22 cellular contexts compared by ENCODE assay signal in genomic region chr16:2432286-2432685, GRCh38. TPM values are rescaled to one million over a fixed set of nuclear protein-coding genes. Genes with fewer than 3 reads are reported as not detected.
DNase-seq lines count a peak whose midpoint lies in the region; ATAC-seq and TF ChIP-seq lines count a peak whose summit lies in the region.
"Had no signal": no experiment of that assay in that cellular context is flagged by ENCODE, and none has a peak within 500 bp of the region (broad histone marks: within the 10 kb centered on the region; RNA-seq: fewer than 3 reads in every experiment).

No MANE protein-coding gene starts in this region.

- H3K9me3 ChIP-seq in OCI-LY7 (ENCODE audit: low read length) (no peaks in the 10 kb centered on the region), MG63 (no peaks in the 10 kb centered on the region)
- H3K9me3 ChIP-seq: BE2C, upper lobe of left lung had no signal

- BruUV-seq in Calu3 (replicated peaks; lab: Mats Ljungman, UMichigan) (TSS peak; percentile 5), OCI-LY7 (replicated peaks; lab: Mats Ljungman, UMichigan) (TSS peak; percentile 39)

- peaks cover 36% of the 10 kb centered on the region for H3K79me2 ChIP-seq in OCI-LY7 (ENCODE audit: insufficient read depth, low read depth, low read length)

- no peaks in the 10 kb centered on the region for H3K9me3 Mint-ChIP-seq in Calu3 (ENCODE audit: low read depth, unreplicated experiment)
- no peaks in the 10 kb centered on the region for H3K9me3 Mint-ChIP-seq in activated T-cell treated with anti-CD3 and anti-CD28 coated beads, Interleukin-2, amount 50 U/mL, for 4 hours
- H3K9me3 Mint-ChIP-seq: memory B cell had no signal

- peaks cover 28% of the 10 kb centered on the region for H3K4me1 Mint-ChIP-seq in Calu3 (ENCODE audit: low read depth, unreplicated experiment)
- H3K4me1 Mint-ChIP-seq in activated T-cell treated with anti-CD3 and anti-CD28 coated beads, Interleukin-2, amount 50 U/mL, for 4 hours (ENCODE audit: low read depth): peaks cover 15% of the 10 kb centered on the region

- peaks cover 65% of the 10 kb centered on the region for H3K36me3 ChIP-seq in OCI-LY7 (ENCODE audit: insufficient read depth, low read length)
- peaks cover 63% of the 10 kb centered on the region for H3K36me3 ChIP-seq in MG63

- intact Hi-C loops in Calu3 (cut with micrococcal nuclease; ENCODE audit: unreplicated experiment): loop anchor here (10.0 kb wide), 1 partner anchor 73 kb away; no protein-coding TSS in a partner anchor
- intact Hi-C loops in OCI-LY7 (cut with micrococcal nuclease; ENCODE audit: unreplicated experiment): loop anchor here (5.0 kb wide), 1 partner anchor 35 kb away; no protein-coding TSS in a partner anchor

- H3K4me2 ChIP-seq in OCI-LY7 (ENCODE audit: low read length): no peak overlapping the region

- peaks cover 70% of the 10 kb centered on the region for H3K36me3 Mint-ChIP-seq in Calu3 (ENCODE audit: insufficient read depth, unreplicated experiment)
- peaks cover 6% of the 10 kb centered on the region for H3K36me3 Mint-ChIP-seq in activated T-cell treated with anti-CD3 and anti-CD28 coated beads, Interleukin-2, amount 50 U/mL, for 4 hours (ENCODE audit: insufficient read depth)

- H3K27ac Mint-ChIP-seq in Calu3 (ENCODE audit: unreplicated experiment): no peak overlapping the region
- H3K27ac Mint-ChIP-seq: memory B cell, progenitor cell of endocrine pancreas had no signal

- H3K4me1 ChIP-seq in OCI-LY7 (ENCODE audit: insufficient read depth, low read length, poor library complexity, severe bottlenecking) (peaks cover 26% of the 10 kb centered on the region), foreskin keratinocyte (peaks cover 6% of the 10 kb centered on the region)

- H3K27me3 ChIP-seq in foreskin keratinocyte (no peaks in the 10 kb centered on the region), MG63 (no peaks in the 10 kb centered on the region)
- H3K27me3 ChIP-seq: BE2C, cardiac muscle cell, dorsolateral prefrontal cortex, upper lobe of left lung had no signal

- peaks cover 17% of the 10 kb centered on the region for H4K20me1 ChIP-seq in OCI-LY7 (ENCODE audit: insufficient read depth, low read length)

- H2AFZ ChIP-seq in OCI-LY7 (ENCODE audit: low read length): no peak overlapping the region

- POLR2A ChIA-PET in OCI-LY7 (lab: Charles Lee): interaction anchor here (0.8 kb wide), 1 partner anchor 102 kb away, joined by 3 read pairs; no protein-coding TSS in a partner anchor

- ATAC-seq in foreskin keratinocyte: no peak
- ATAC-seq in activated T-cell treated with anti-CD3 and anti-CD28 coated beads, Interleukin-2, amount 50 U/mL, for 4 hours: no peak
- ATAC-seq: PC-3 had no signal

- CTCF ChIA-PET in Calu3 (lab: Charles Lee) (no interaction called here), OCI-LY7 (lab: Charles Lee; ENCODE audit: unreplicated experiment) (no interaction called here)

- DNase-seq in Calu3 (no peak), OCI-LY7 (ENCODE audit: low spot score) (no peak), foreskin keratinocyte (no peak), MG63 (no peak)
- no peak for DNase-seq in activated T-cell treated with anti-CD3 and anti-CD28 coated beads, Interleukin-2, amount 50 U/mL, for 4 hours
- DNase-seq in stimulated activated CD4-positive, alpha-beta T cell treated with anti-CD3 and anti-CD28 coated beads, Interleukin-4, amount 100 ng/mL, for 4 hours: no peak
- DNase-seq: activated CD4-positive, alpha-beta T cell treated with anti-CD3 and anti-CD28 coated beads, Interleukin-2, amount 50 U/mL, for 48 hours; amniotic stem cell; BE2C; dorsolateral prefrontal cortex; erythroblast; NCI-H1417 treated with DMSO at 0.1 percent for 48 hours; NCI-H2171; PC-3; stimulated activated CD4-positive, alpha-beta T cell treated with anti-CD3 and anti-CD28 coated beads, Interleukin-4, amount 100 ng/mL, for 1 hour; upper lobe of left lung; WERI-Rb-1 had no signal

- no peaks in the 10 kb centered on the region for H3K9me2 ChIP-seq in OCI-LY7 (ENCODE audit: insufficient read depth, low read length)

- H3K4me3 Mint-ChIP-seq in Calu3 (ENCODE audit: low read depth, unreplicated experiment): no peak overlapping the region
- no peak overlapping the region for H3K4me3 Mint-ChIP-seq in activated T-cell treated with anti-CD3 and anti-CD28 coated beads, Interleukin-2, amount 50 U/mL, for 4 hours
- H3K4me3 Mint-ChIP-seq: memory B cell had no signal

- H3K27ac ChIP-seq in OCI-LY7 (ENCODE audit: low read depth, low read length, poor library complexity, severe bottlenecking) (no peak overlapping the region), foreskin keratinocyte (no peak overlapping the region)
- H3K27ac ChIP-seq: cardiac muscle cell, dorsolateral prefrontal cortex, upper lobe of left lung, WERI-Rb-1 had no signal

- no peaks in the 10 kb centered on the region for H3K27me3 Mint-ChIP-seq in Calu3 (ENCODE audit: unreplicated experiment)
- no peaks in the 10 kb centered on the region for H3K27me3 Mint-ChIP-seq in activated T-cell treated with anti-CD3 and anti-CD28 coated beads, Interleukin-2, amount 50 U/mL, for 4 hours (ENCODE audit: low read depth)
- H3K27me3 Mint-ChIP-seq: memory B cell had no signal

- no peak for TF ChIP-seq CTCF in Calu3 (IDR thresholded peaks at IDR 0.05; ENCODE audit: unreplicated experiment)
- TF ChIP-seq CTCF in OCI-LY7 (conservative IDR thresholded peaks at IDR 0.05; ENCODE audit: low read length): peak; percentile 59
- TF ChIP-seq CTCF in foreskin keratinocyte (conservative IDR thresholded peaks at IDR 0.05): peak; percentile 23

- H3K4me3 ChIP-seq in OCI-LY7 (ENCODE audit: low read depth, low read length, poor library complexity, severe bottlenecking) (no peak overlapping the region), MG63 (no peak overlapping the region)
- H3K4me3 ChIP-seq: cardiac muscle cell, dorsolateral prefrontal cortex, upper lobe of left lung had no signal

RNA-seq across cellular contexts. Expression of gene CCNF, which starts 3.0 kb away (rescaled TPM):
- total RNA-seq in Calu3 (2022) (47.9 and 54.5 TPM in 2 replicates), OCI-LY7 (2022) (83.3 and 93.0 TPM in 2 replicates), foreskin keratinocyte (29.1 and 35.7 TPM in 2 replicates)
- total RNA-seq in OCI-LY7 (2014; rRNA removed; shearing (Covaris generic)): 71.5 and 82.1 TPM in 2 replicates
- polyA plus RNA-seq in foreskin keratinocyte: 11.5 and 15.6 TPM in 2 replicates
- total RNA-seq in MG63 (2014; rRNA removed; shearing (Covaris generic); ENCODE audit: low replicate concordance): 33.3 and 35.9 TPM in 2 replicates
- total RNA-seq in activated T-cell treated with anti-CD3 and anti-CD28 coated beads, Interleukin-2, amount 50 U/mL, for 4 hours: 1 to 10 TPM; 6.7 to 7.5 (median 7.4) TPM

RNA-seq across cellular contexts. Expression of gene TEDC2, which starts 27.6 kb away (rescaled TPM):
- total RNA-seq in Calu3 (2022) (28.2 and 30.5 TPM in 2 replicates), OCI-LY7 (2022) (48.0 and 56.0 TPM in 2 replicates), foreskin keratinocyte (17.7 and 19.8 TPM in 2 replicates)
- 89.3 and 110 TPM in 2 replicates for total RNA-seq in OCI-LY7 (2014; rRNA removed; shearing (Covaris generic))
- polyA plus RNA-seq in foreskin keratinocyte: 21.6 and 22.6 TPM in 2 replicates
- 32.3 and 38.6 TPM in 2 replicates for total RNA-seq in MG63 (2014; rRNA removed; shearing (Covaris generic); ENCODE audit: low replicate concordance)
- total RNA-seq in activated T-cell treated with anti-CD3 and anti-CD28 coated beads, Interleukin-2, amount 50 U/mL, for 4 hours: 10 to 100 TPM; 26.0 to 37.5 (median 32.7) TPM

RNA-seq across cellular contexts. Expression of gene NTN3, which starts 38.8 kb away (rescaled TPM):
- total RNA-seq in Calu3 (2022) (not detected in 2 replicates), OCI-LY7 (2022) (1.5 and 1.7 TPM in 2 replicates), foreskin keratinocyte (0.04 and 0.07 TPM in 2 replicates)
- 2.3 and 4.8 TPM in 2 replicates for total RNA-seq in OCI-LY7 (2014; rRNA removed; shearing (Covaris generic))
- polyA plus RNA-seq in foreskin keratinocyte: not detected in 2 replicates
- total RNA-seq in MG63 (2014; rRNA removed; shearing (Covaris generic); ENCODE audit: low replicate concordance): not detected in 2 replicates
- not detected for total RNA-seq in activated T-cell treated with anti-CD3 and anti-CD28 coated beads, Interleukin-2, amount 50 U/mL, for 4 hours
- total RNA-seq: PC-3; SK-MEL-5; T-helper 2 cell treated with Interferon-gamma antibody and Interleukin-4, amounts not matched to agents 100 ng/mL and 5 ng/mL, for 36 hours; upper lobe of left lung had no signal

RNA-seq across cellular contexts. Expression of gene TBC1D24, which starts 42.6 kb away (rescaled TPM):
- 31.3 and 33.3 TPM in 2 replicates for total RNA-seq in Calu3 (2022)
- total RNA-seq in OCI-LY7 (2014; rRNA removed; shearing (Covaris generic)): 19.8 and 23.4 TPM in 2 replicates
- total RNA-seq in OCI-LY7 (2022): 29.9 and 34.7 TPM in 2 replicates
- total RNA-seq in foreskin keratinocyte: 7.7 and 7.8 TPM in 2 replicates
- 2.5 and 2.9 TPM in 2 replicates for polyA plus RNA-seq in foreskin keratinocyte
- total RNA-seq in MG63 (2014; rRNA removed; shearing (Covaris generic); ENCODE audit: low replicate concordance): 12.9 and 14.8 TPM in 2 replicates
- total RNA-seq in activated T-cell treated with anti-CD3 and anti-CD28 coated beads, Interleukin-2, amount 50 U/mL, for 4 hours: 10 to 100 TPM; 25.0 to 27.2 (median 26.3) TPM
